ENCODE assay signal across 11 cellular contexts in genomic region chr2:96261328-96262003, GRCh38. TPM values are rescaled to one million over a fixed set of nuclear protein-coding genes. Genes with fewer than 3 reads are reported as not detected.
A peak's percentile ranks its signal among the peaks of the same experiment; 100 is the strongest.
DNase-seq lines count a peak whose midpoint lies in the region; FAIRE-seq and TF ChIP-seq lines count a peak whose summit lies in the region.
"Had no signal": no experiment of that assay in that cellular context is flagged by ENCODE, and none has a peak within 500 bp of the region (broad histone marks: within the 10 kb centered on the region; RNA-seq: fewer than 3 reads in every experiment).

No MANE protein-coding gene starts in this region.

- TF ChIP-seq EP300 in ovary (IDR thresholded peaks at IDR 0.05): no peak

- H2AFZ ChIP-seq in ACC112 (ENCODE audit: low read length, unreplicated experiment): no peak overlapping the region

- WGBS in ovary, 3 donors: 65 to 83% (median 65%) methylated on average over 6 of the region's 6 CpGs

- no peak for FAIRE-seq in RCC 7860 (lab: Jason Lieb, UNC)
- FAIRE-seq: GM18507, TTC549 had no signal

- H3K9me3 ChIP-seq in endocrine pancreas (ENCODE audit: control insufficient read depth, low read length) (no peaks in the 10 kb centered on the region), ovary (no peaks in the 10 kb centered on the region)

- H3K36me3 ChIP-seq in ACC112 (ENCODE audit: insufficient read depth, low read length): no peaks in the 10 kb centered on the region
- no peaks in the 10 kb centered on the region for H3K36me3 ChIP-seq in endocrine pancreas (ENCODE audit: control insufficient read depth, insufficient read depth, low read length)
- H3K36me3 ChIP-seq in ovary: no peaks in the 10 kb centered on the region

- H3K79me2 ChIP-seq in ACC112 (ENCODE audit: control insufficient read depth, insufficient read depth, low read length, unreplicated experiment): peaks cover 73% of the 10 kb centered on the region

- H3K27ac ChIP-seq in ACC112 (ENCODE audit: low read depth, low read length): peak overlapping the region; percentile 59
- peak overlapping the region; percentile 13 to 81 for H3K27ac ChIP-seq in ovary

- DNase-seq in HuH-7 (ENCODE audit: low spot score): peak; percentile 74
- no peak for DNase-seq in ovary
- no peak for DNase-seq in OCI-M2 (lab: John Stamatoyannopoulos, UW; ENCODE audit: unreplicated experiment)
- no peak for DNase-seq in 8988T
- no peak for DNase-seq in NCI-H187 (lab: John Stamatoyannopoulos, UW)
- no peak for DNase-seq in RCC 7860 (ENCODE audit: low spot score)
- DNase-seq: NCI-H1092 had no signal

- H3K4me3 ChIP-seq in ACC112 (ENCODE audit: low read depth, low read length) (no peak overlapping the region), endocrine pancreas (ENCODE audit: control insufficient read depth, insufficient read depth, low read length) (no peak overlapping the region), ovary (no peak overlapping the region)

- intact Hi-C loops in ovary (cut with DNase I): loop anchor here in 2 of 4 donors (5.0 to 10.0 kb wide), 2 partner anchors 54 to 117 kb away; partner anchors contain the start of genes DUSP2 (in 1 of the 2) and STARD7 (in 1 of the 2)

- H3K9ac ChIP-seq in endocrine pancreas (ENCODE audit: control insufficient read depth, insufficient read depth, low read length): peak overlapping the region; percentile 30

- TF ChIP-seq POLR2A in ovary (IDR thresholded peaks at IDR 0.05): no peak

- TF ChIP-seq CTCF in ovary (IDR thresholded peaks at IDR 0.05): no peak

- H3K4me1 ChIP-seq in ACC112 (ENCODE audit: control insufficient read depth, insufficient read depth, low read length, unreplicated experiment): peaks cover 59% of the 10 kb centered on the region
- H3K4me1 ChIP-seq in endocrine pancreas (ENCODE audit: control insufficient read depth, insufficient read depth, low read length): peaks cover 8% of the 10 kb centered on the region
- H3K4me1 ChIP-seq in ovary (ENCODE audit: insufficient read depth): peaks cover 26% of the 10 kb centered on the region

- no peaks in the 10 kb centered on the region for H3K27me3 ChIP-seq in ACC112 (ENCODE audit: insufficient read depth, low read length)
- no peaks in the 10 kb centered on the region for H3K27me3 ChIP-seq in endocrine pancreas (ENCODE audit: control insufficient read depth, insufficient read depth, low read length)
- H3K27me3 ChIP-seq in ovary: no peaks in the 10 kb centered on the region

RNA-seq across cellular contexts. Expression of gene TMEM127, which starts 4.3 kb away (rescaled TPM):
- 10 to 100 TPM; 26.9 to 55.1 (median 51.6) TPM for total RNA-seq in ovary
- polyA plus RNA-seq in ovary: 10 to 100 TPM; 32.7 to 44.7 TPM

RNA-seq across cellular contexts. Expression of gene CIAO1, which starts 4.6 kb away (rescaled TPM):
- total RNA-seq in ovary: 100 to 1,000 TPM in 1 of 7 donors, 10 to 100 TPM in 6; 50.8 to 103 (median 58.5) TPM
- polyA plus RNA-seq in ovary: 10 to 100 TPM; 42.2 to 55.6 TPM

RNA-seq across cellular contexts. Expression of gene SNRNP200, which starts 43.9 kb away (rescaled TPM):
- 100 to 1,000 TPM in 5 of 7 donors, 10 to 100 TPM in 2; 71.1 to 149 (median 125) TPM for total RNA-seq in ovary
- polyA plus RNA-seq in ovary: 100 to 1,000 TPM in 1 of 2 donors, 10 to 100 TPM in 1; 92.9 to 102 TPM

RNA-seq across cellular contexts. Expression of gene STARD7, which starts 52.8 kb away (rescaled TPM):
- total RNA-seq in ovary: 10 to 100 TPM; 40.3 to 90.9 (median 80.4) TPM
- 10 to 100 TPM; 32.7 to 73.8 TPM for polyA plus RNA-seq in ovary
